In the genomic region with DNA sequence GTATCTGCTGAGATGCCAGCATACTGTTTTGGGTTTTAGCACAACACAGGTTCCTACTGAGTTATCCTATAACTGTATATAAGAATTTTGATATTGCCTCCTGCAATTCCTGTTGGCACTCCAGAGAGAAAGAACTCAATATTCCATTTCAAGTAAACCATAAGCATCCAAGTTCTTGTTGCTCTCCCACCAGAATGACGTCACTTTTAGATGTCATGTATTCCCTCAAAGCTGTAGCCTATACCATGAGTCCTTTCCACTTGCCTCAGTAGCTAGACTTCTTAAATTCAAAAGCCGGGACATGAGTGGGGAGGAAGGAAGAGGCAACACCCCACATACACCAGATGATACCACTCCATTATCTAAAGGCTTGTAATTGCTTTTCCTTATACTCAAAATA, we compare ENCODE assay signal across 1 cellular context.
TF ChIP-seq lines count a peak whose summit lies in the region.

No MANE protein-coding gene starts in this region.

TF ChIP-seq in HepG2, 621 proteins besides CTCF, POLR2A, EP300 and RAD21 (continued from another document):
- TF ChIP-seq ZNF619 (CRISPR knock-in tag; IDR thresholded peaks at IDR 0.05) (no peak), ATAD3A (CRISPR knock-in tag; IDR thresholded peaks at IDR 0.05) (no peak), CREB1 (IDR thresholded peaks at IDR 0.05) (peak; percentile 94), CREB1 (CRISPR knock-in tag; IDR thresholded peaks at IDR 0.05) (no peak), NFIC (IDR thresholded peaks at IDR 0.05; ENCODE audit: low read length) (no peak), KDM1A (CRISPR knock-in tag; IDR thresholded peaks at IDR 0.05) (no peak), SRSF9 (IDR thresholded peaks at IDR 0.05; ENCODE audit: borderline replicate concordance, insufficient read depth, low read depth, low read length, poor library complexity, severe bottlenecking) (no peak), ZNF484 (CRISPR knock-in tag; IDR thresholded peaks at IDR 0.05; ENCODE audit: borderline replicate concordance, low read depth) (no peak)
